Comparison of ENCODE assay signal across 3 cellular contexts in the genomic region with DNA sequence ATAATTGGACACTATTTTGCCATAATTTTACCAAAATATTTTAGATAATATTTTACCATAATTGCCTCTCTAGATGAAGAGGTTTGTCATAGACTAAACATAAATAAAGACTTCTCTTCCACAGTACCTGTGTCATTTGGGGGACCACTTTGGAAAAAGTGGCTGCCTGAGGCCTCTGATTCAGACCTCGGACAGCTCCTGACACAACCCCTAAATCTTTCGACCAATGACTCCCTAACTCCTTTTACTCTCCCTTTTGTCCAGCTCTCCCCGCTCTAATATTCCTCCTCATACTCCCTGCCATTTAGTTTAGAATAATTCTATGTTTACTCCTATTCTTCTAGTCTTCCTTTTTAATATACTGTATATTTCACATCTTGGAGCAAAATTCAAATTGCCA.
TF ChIP-seq lines count a peak whose summit lies in the region.

No MANE protein-coding gene starts in this region.

TF ChIP-seq in SK-N-SH, 30 proteins besides CTCF, POLR2A, EP300 and RAD21 (continued from another document):
- TF ChIP-seq, protein P1, sequence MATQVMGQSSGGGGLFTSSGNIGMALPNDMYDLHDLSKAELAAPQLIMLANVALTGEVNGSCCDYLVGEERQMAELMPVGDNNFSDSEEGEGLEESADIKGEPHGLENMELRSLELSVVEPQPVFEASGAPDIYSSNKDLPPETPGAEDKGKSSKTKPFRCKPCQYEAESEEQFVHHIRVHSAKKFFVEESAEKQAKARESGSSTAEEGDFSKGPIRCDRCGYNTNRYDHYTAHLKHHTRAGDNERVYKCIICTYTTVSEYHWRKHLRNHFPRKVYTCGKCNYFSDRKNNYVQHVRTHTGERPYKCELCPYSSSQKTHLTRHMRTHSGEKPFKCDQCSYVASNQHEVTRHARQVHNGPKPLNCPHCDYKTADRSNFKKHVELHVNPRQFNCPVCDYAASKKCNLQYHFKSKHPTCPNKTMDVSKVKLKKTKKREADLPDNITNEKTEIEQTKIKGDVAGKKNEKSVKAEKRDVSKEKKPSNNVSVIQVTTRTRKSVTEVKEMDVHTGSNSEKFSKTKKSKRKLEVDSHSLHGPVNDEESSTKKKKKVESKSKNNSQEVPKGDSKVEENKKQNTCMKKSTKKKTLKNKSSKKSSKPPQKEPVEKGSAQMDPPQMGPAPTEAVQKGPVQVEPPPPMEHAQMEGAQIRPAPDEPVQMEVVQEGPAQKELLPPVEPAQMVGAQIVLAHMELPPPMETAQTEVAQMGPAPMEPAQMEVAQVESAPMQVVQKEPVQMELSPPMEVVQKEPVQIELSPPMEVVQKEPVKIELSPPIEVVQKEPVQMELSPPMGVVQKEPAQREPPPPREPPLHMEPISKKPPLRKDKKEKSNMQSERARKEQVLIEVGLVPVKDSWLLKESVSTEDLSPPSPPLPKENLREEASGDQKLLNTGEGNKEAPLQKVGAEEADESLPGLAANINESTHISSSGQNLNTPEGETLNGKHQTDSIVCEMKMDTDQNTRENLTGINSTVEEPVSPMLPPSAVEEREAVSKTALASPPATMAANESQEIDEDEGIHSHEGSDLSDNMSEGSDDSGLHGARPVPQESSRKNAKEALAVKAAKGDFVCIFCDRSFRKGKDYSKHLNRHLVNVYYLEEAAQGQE (IDR thresholded peaks at IDR 0.05; ENCODE audit: low read depth, low read length): peak; percentile 86
- no peak for TF ChIP-seq ELF1 (IDR thresholded peaks at IDR 0.05)
- TF ChIP-seq, protein P2, sequence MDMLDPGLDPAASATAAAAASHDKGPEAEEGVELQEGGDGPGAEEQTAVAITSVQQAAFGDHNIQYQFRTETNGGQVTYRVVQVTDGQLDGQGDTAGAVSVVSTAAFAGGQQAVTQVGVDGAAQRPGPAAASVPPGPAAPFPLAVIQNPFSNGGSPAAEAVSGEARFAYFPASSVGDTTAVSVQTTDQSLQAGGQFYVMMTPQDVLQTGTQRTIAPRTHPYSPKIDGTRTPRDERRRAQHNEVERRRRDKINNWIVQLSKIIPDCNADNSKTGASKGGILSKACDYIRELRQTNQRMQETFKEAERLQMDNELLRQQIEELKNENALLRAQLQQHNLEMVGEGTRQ (IDR thresholded peaks at IDR 0.05; ENCODE audit: borderline replicate concordance, low read depth, low read length): no peak
- TF ChIP-seq TCF12 (IDR thresholded peaks at IDR 0.05): no peak
- no peak for TF ChIP-seq JUND (IDR thresholded peaks at IDR 0.05)

TF ChIP-seq in SK-N-SH treated with all-trans-retinoic acid at 6 μM for 48 hours, 23 proteins besides CTCF, POLR2A, EP300 and RAD21 (continued from another document):
- TF ChIP-seq, protein P3, sequence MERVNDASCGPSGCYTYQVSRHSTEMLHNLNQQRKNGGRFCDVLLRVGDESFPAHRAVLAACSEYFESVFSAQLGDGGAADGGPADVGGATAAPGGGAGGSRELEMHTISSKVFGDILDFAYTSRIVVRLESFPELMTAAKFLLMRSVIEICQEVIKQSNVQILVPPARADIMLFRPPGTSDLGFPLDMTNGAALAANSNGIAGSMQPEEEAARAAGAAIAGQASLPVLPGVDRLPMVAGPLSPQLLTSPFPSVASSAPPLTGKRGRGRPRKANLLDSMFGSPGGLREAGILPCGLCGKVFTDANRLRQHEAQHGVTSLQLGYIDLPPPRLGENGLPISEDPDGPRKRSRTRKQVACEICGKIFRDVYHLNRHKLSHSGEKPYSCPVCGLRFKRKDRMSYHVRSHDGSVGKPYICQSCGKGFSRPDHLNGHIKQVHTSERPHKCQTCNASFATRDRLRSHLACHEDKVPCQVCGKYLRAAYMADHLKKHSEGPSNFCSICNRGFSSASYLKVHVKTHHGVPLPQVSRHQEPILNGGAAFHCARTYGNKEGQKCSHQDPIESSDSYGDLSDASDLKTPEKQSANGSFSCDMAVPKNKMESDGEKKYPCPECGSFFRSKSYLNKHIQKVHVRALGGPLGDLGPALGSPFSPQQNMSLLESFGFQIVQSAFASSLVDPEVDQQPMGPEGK (CRISPR knock-in tag; IDR thresholded peaks at IDR 0.05; ENCODE audit: borderline replicate concordance): no peak

TF ChIP-seq in PFSK-1, 5 proteins besides CTCF, POLR2A, EP300 and RAD21:
- TF ChIP-seq, protein P1 (IDR thresholded peaks at IDR 0.05; ENCODE audit: insufficient read depth in 1 of 2, low read depth in 2 of 2, low read length in 2 of 2): peak; percentile 38 to 83; a peak in 2 of 4 replicates
- TF ChIP-seq FOXP2 (optimal IDR thresholded peaks at IDR 0.05; ENCODE audit: borderline replicate concordance, extremely low read depth, extremely low read length, insufficient read depth): no peak
